In genomic region chr18:58051765-58052460, GRCh38 we compare ENCODE assay signal across 8 cellular contexts. TPM values are rescaled to one million over a fixed set of nuclear protein-coding genes. Genes with fewer than 3 reads are reported as not detected.
DNase-seq lines count a peak whose midpoint lies in the region; ATAC-seq and TF ChIP-seq lines count a peak whose summit lies in the region.

No MANE protein-coding gene starts in this region.

- TF ChIP-seq CTCF in GM06990 (IDR thresholded peaks at IDR 0.05; ENCODE audit: insufficient read depth, low read length, poor library complexity, severe bottlenecking): peak; percentile 47

- no peaks in the 10 kb centered on the region for H3K36me3 ChIP-seq in GM06990 (ENCODE audit: control insufficient read depth, insufficient read depth, low read length)

- no peak overlapping the region for H3K4me3 ChIP-seq in GM06990 (replicated peaks; ENCODE audit: low read depth, low read length)

- no peaks in the 10 kb centered on the region for H3K27me3 ChIP-seq in GM06990 (replicated peaks; ENCODE audit: control insufficient read depth, insufficient read depth, low read length)

- intact Hi-C loops in left colon (cut with DNase I, micrococcal nuclease): no loop called here

- peak; percentile 58 for ATAC-seq in HG02623 (IDR thresholded peaks at IDR 0.05; ENCODE audit: unreplicated experiment)
- peak; percentile 85 for ATAC-seq in SK-N-SH treated with all-trans-retinoic acid at 6 μM for 48 hours
- peak; percentile 75 for ATAC-seq in left colon
- ATAC-seq in HG03342 (IDR thresholded peaks at IDR 0.05; ENCODE audit: unreplicated experiment): no peak
- no peak for ATAC-seq in GM21723 (IDR thresholded peaks at IDR 0.05; ENCODE audit: unreplicated experiment)
- no peak for ATAC-seq in HG03039 (IDR thresholded peaks at IDR 0.05; ENCODE audit: unreplicated experiment)

- DNase-seq in GM06990 (ENCODE audit: extremely low read depth, insufficient read length) (no peak), left colon (no peak), DMS153 treated with DMSO at 0.1 percent for 48 hours (lab: John Stamatoyannopoulos, UW; ENCODE audit: unreplicated experiment) (no peak)

TF ChIP-seq in SK-N-SH treated with all-trans-retinoic acid at 6 μM for 48 hours, 23 proteins besides CTCF, POLR2A, EP300 and RAD21:
- TF ChIP-seq ZNF70 (CRISPR knock-in tag; IDR thresholded peaks at IDR 0.05) (no peak), PATZ1 (CRISPR knock-in tag; IDR thresholded peaks at IDR 0.05; ENCODE audit: borderline replicate concordance) (no peak), ESRRG (CRISPR knock-in tag; IDR thresholded peaks at IDR 0.05) (no peak), GLIS3 (CRISPR knock-in tag; IDR thresholded peaks at IDR 0.05) (no peak), OSR1 (CRISPR knock-in tag; IDR thresholded peaks at IDR 0.05) (no peak), TSHZ2 (CRISPR knock-in tag; IDR thresholded peaks at IDR 0.05) (no peak), ZC3H10 (CRISPR knock-in tag; IDR thresholded peaks at IDR 0.05) (no peak), POU6F1 (CRISPR knock-in tag; IDR thresholded peaks at IDR 0.05; ENCODE audit: borderline replicate concordance, low read depth) (no peak), ZFP3 (CRISPR knock-in tag; IDR thresholded peaks at IDR 0.05) (no peak), CREB5 (CRISPR knock-in tag; IDR thresholded peaks at IDR 0.05; ENCODE audit: low read depth) (no peak), ISL1 (CRISPR knock-in tag; IDR thresholded peaks at IDR 0.05) (no peak), ZNF565 (CRISPR knock-in tag; conservative IDR thresholded peaks at IDR 0.05; ENCODE audit: low read depth) (no peak), ZNF8 (CRISPR knock-in tag; IDR thresholded peaks at IDR 0.05) (no peak), BACH2 (CRISPR knock-in tag; IDR thresholded peaks at IDR 0.05; ENCODE audit: borderline replicate concordance) (no peak), PPARA (CRISPR knock-in tag; IDR thresholded peaks at IDR 0.05; ENCODE audit: borderline replicate concordance) (no peak)
TF ChIP-seq in SK-N-SH treated with all-trans-retinoic acid at 6 μM for 48 hours: peak in this region for 0.

RNA-seq across cellular contexts. Expression of gene NEDD4L, which starts 7.9 kb away (rescaled TPM):
- total RNA-seq in left colon: 100 to 1,000 TPM; 176 to 332 TPM

Comparison
In these comparisons a context has a peak if more than half of its experiments do, and no peak if none do; other contexts are left out.
1. ATAC-seq: peak in HG02623 (single experiment), SK-N-SH treated with all-trans-retinoic acid at 6 μM for 48 hours (single experiment) and left colon (single experiment); none in HG03342 (single experiment), GM21723 (single experiment) and HG03039 (single experiment).